1 cellular context compared by ENCODE assay signal in genomic region chr2:86441789-86442641, GRCh38.
A peak's percentile ranks its signal among the peaks of the same experiment; 100 is the strongest.
TF ChIP-seq lines count a peak whose summit lies in the region.

No MANE protein-coding gene starts in this region.

TF ChIP-seq in HepG2, 621 proteins besides CTCF, POLR2A, EP300 and RAD21 (continued from another document and continues in another):
- TF ChIP-seq AFF4 (CRISPR knock-in tag; IDR thresholded peaks at IDR 0.05), result peak; percentile 41; the same call in 1 of the 2 replicates
- TF ChIP-seq SRSF9 (IDR thresholded peaks at IDR 0.05; ENCODE audit: borderline replicate concordance, insufficient read depth, low read depth, low read length, poor library complexity, severe bottlenecking), result no peak
- TF ChIP-seq TMF1 (CRISPR knock-in tag; IDR thresholded peaks at IDR 0.05; ENCODE audit: low read depth), result no peak
- 0 out of 2 replicates have a peak, but pooled peaks have one; percentile 42 for TF ChIP-seq ZNF225 (CRISPR knock-in tag; IDR thresholded peaks at IDR 0.05)
- no peak for TF ChIP-seq ZNF703 (CRISPR knock-in tag; IDR thresholded peaks at IDR 0.05; ENCODE audit: borderline replicate concordance)
- TF ChIP-seq ZNF407 (CRISPR knock-in tag; IDR thresholded peaks at IDR 0.05; ENCODE audit: not compliant biosample characterization), result peak; percentile 44
- TF ChIP-seq ZBTB25 (CRISPR knock-in tag; IDR thresholded peaks at IDR 0.05), result no peak
- TF ChIP-seq ZNF430 (CRISPR knock-in tag; IDR thresholded peaks at IDR 0.05), result 0 out of 2 replicates have a peak, but pooled peaks have one; percentile 27
- TF ChIP-seq ZNF280D (CRISPR knock-in tag; IDR thresholded peaks at IDR 0.05), result 0 out of 2 replicates have a peak, but pooled peaks have one; percentile 75
- TF ChIP-seq RBM39 (IDR thresholded peaks at IDR 0.05; ENCODE audit: low read depth, low read length, poor library complexity, severe bottlenecking), result no peak
- 0 out of 2 replicates have a peak, but pooled peaks have one; percentile 10 for TF ChIP-seq NFYC (CRISPR knock-in tag; IDR thresholded peaks at IDR 0.05)
- 0 out of 2 replicates have a peak, but pooled peaks have one; percentile 34 for TF ChIP-seq THAP9 (CRISPR knock-in tag; IDR thresholded peaks at IDR 0.05; ENCODE audit: borderline replicate concordance)
- TF ChIP-seq HNF4G (IDR thresholded peaks at IDR 0.05; ENCODE audit: borderline replicate concordance, low read depth, low read length), result no peak
- no peak for TF ChIP-seq HNF4G (CRISPR knock-in tag; IDR thresholded peaks at IDR 0.05; ENCODE audit: borderline replicate concordance, low read depth)
- 0 out of 2 replicates have a peak, but pooled peaks have one; percentile 12 for TF ChIP-seq PRDM10 (CRISPR knock-in tag; IDR thresholded peaks at IDR 0.05; ENCODE audit: low read depth)
- peak; percentile 67; the same call in 1 of the 2 replicates for TF ChIP-seq RFX3 (CRISPR knock-in tag; IDR thresholded peaks at IDR 0.05)
- no peak for TF ChIP-seq TOPORS (CRISPR knock-in tag; IDR thresholded peaks at IDR 0.05)
- peak; percentile 44 for TF ChIP-seq UBTF (CRISPR knock-in tag; IDR thresholded peaks at IDR 0.05)
- TF ChIP-seq PPARG (CRISPR knock-in tag; conservative IDR thresholded peaks at IDR 0.05), result peak; percentile 8; the same call in 1 of the 2 replicates
- no peak for TF ChIP-seq TAF15 (IDR thresholded peaks at IDR 0.05; ENCODE audit: low read depth, low read length, poor library complexity, severe bottlenecking)
- no peak for TF ChIP-seq ZNF329 (CRISPR knock-in tag; IDR thresholded peaks at IDR 0.05; ENCODE audit: low read depth)
- peak; percentile 54 for TF ChIP-seq ZNF121 (CRISPR knock-in tag; IDR thresholded peaks at IDR 0.05)
- no peak for TF ChIP-seq ZNF10 (CRISPR knock-in tag; IDR thresholded peaks at IDR 0.05; ENCODE audit: borderline replicate concordance, low read depth)
- 0 out of 2 replicates have a peak, but pooled peaks have one; percentile 46 for TF ChIP-seq KMT2B (CRISPR knock-in tag; IDR thresholded peaks at IDR 0.05)
- TF ChIP-seq ZKSCAN8 (CRISPR knock-in tag; IDR thresholded peaks at IDR 0.05; ENCODE audit: borderline replicate concordance), result 0 out of 2 replicates have a peak, but pooled peaks have one; percentile 11
